Comparison of ENCODE assay signal across 1 cellular context in genomic region chr1:212938846-212939245, GRCh38.
TF ChIP-seq lines count a peak whose summit lies in the region.

No MANE protein-coding gene starts in this region.

TF ChIP-seq in GM23338, 12 proteins besides CTCF, POLR2A, EP300 and RAD21 (continued from another document):
- TF ChIP-seq POLR2AphosphoS5 (IDR thresholded peaks at IDR 0.05; ENCODE audit: low read depth) (no peak), NANOG (IDR thresholded peaks at IDR 0.05; ENCODE audit: borderline replicate concordance) (no peak), ETS1 (IDR thresholded peaks at IDR 0.05) (no peak), STAT1 (IDR thresholded peaks at IDR 0.05; ENCODE audit: unreplicated experiment) (no peak), REST (IDR thresholded peaks at IDR 0.05; ENCODE audit: unreplicated experiment) (no peak), EZH2phosphoT487 (IDR thresholded peaks at IDR 0.05; ENCODE audit: unreplicated experiment) (no peak), EZH2 (IDR thresholded peaks at IDR 0.05; ENCODE audit: low read depth, unreplicated experiment) (no peak), JUNB (IDR thresholded peaks at IDR 0.05; ENCODE audit: unreplicated experiment) (no peak)
TF ChIP-seq in GM23338: peak in this region for 0.
